ENCODE assay signal across 14 cellular contexts in genomic region chr14:90511795-90512331, GRCh38.
DNase-seq lines count a peak whose midpoint lies in the region; ATAC-seq, FAIRE-seq and TF ChIP-seq lines count a peak whose summit lies in the region.
"Had no signal": no experiment of that assay in that cellular context is flagged by ENCODE, and none has a peak within 500 bp of the region (broad histone marks: within the 10 kb centered on the region; RNA-seq: fewer than 3 reads in every experiment).

No MANE protein-coding gene starts in this region.

- H3K9me3 ChIP-seq in BLaER1 treated with 17β-estradiol and CSF1 and Interleukin-3, amounts not matched to agents 10 nM and 100 nM (replicated peaks in 1 of 11) = 0 out of 22 replicates have a peak, but pooled peaks cover 0 to 2% (median 0%) of the 10 kb centered on the region in 11 experiments
- H3K9me3 ChIP-seq in mammary epithelial cell (replicated peaks; ENCODE audit: insufficient read depth, low read length) (no peaks in the 10 kb centered on the region), pancreas (no peaks in the 10 kb centered on the region), T-helper 17 cell (ENCODE audit: control insufficient read depth, low read length, poor library complexity, severe bottlenecking) (no peaks in the 10 kb centered on the region), SJCRH30 (replicated peaks) (no peaks in the 10 kb centered on the region)
- H3K9me3 ChIP-seq: ovary, testis had no signal

- 41% methylated on average over 9 of the region's 9 CpGs for WGBS in mammary epithelial cell (ENCODE audit: low coverage, missing lambda C conversion rate)
- WGBS in pancreas, 2 donors = 61 to 62% methylated on average over 9 of the region's 9 CpGs

- peaks cover 34% of the 10 kb centered on the region for H3K27me3 Mint-ChIP-seq in T-helper 17 cell

- intact Hi-C loops in mammary epithelial cell (cut with micrococcal nuclease) = no loop called here
- intact Hi-C loops in pancreas (cut with DNase I) = loop anchor here in 1 of 3 donors (10.0 kb wide), 1 partner anchor 107 kb away; no protein-coding TSS in a partner anchor

- in situ Hi-C loops in mammary epithelial cell (cut with MboI; ENCODE audit: low sequenced_read_pairs in 2 of 2) = no loop called here

- no peak for FAIRE-seq in pancreas (lab: Jason Lieb, UNC)

- H3K4me1 Mint-ChIP-seq in T-helper 17 cell = peaks cover 4% of the 10 kb centered on the region

- no peak overlapping the region for H3K4me3 Mint-ChIP-seq in T-helper 17 cell

- peak overlapping the region in 5 of 11 experiments; percentile 2 to 64 (median 55); a peak in 9 of 22 replicates for H3K9ac ChIP-seq in BLaER1 treated with 17β-estradiol and CSF1 and Interleukin-3, amounts not matched to agents 10 nM and 100 nM
- H3K9ac ChIP-seq in mammary epithelial cell (ENCODE audit: insufficient read depth, low read length) = no peak overlapping the region

- no peaks in the 10 kb centered on the region for H3K36me3 ChIP-seq in BLaER1 treated with 17β-estradiol and CSF1 and Interleukin-3, amounts not matched to agents 10 nM and 100 nM
- H3K36me3 ChIP-seq in mammary epithelial cell (ENCODE audit: insufficient read depth, low read length) (no peaks in the 10 kb centered on the region), pancreas (no peaks in the 10 kb centered on the region), SJCRH30 (no peaks in the 10 kb centered on the region)
- H3K36me3 ChIP-seq: ovary had no signal

- TF ChIP-seq CTCF in mammary epithelial cell (conservative IDR thresholded peaks at IDR 0.05 in 1 of 2, IDR thresholded peaks at IDR 0.05 in 1 of 2; ENCODE audit: extremely low read depth in 1 of 2, insufficient read depth in 1 of 2, low read depth in 1 of 2, low read length in 2 of 2) (no peak), pancreas (IDR thresholded peaks at IDR 0.05) (no peak)

- dilution Hi-C loops in mammary epithelial cell (cut with HindIII; ENCODE audit: low sequenced_read_pairs) = no loop called here

- H3K36me3 Mint-ChIP-seq in T-helper 17 cell (ENCODE audit: low read depth) = no peaks in the 10 kb centered on the region

- no TSS peak for BruUV-seq in mammary epithelial cell (replicated peaks; lab: Mats Ljungman, UMichigan)

- peaks cover 12 to 76% (median 61%) of the 10 kb centered on the region in 10 experiments for H3K4me1 ChIP-seq in BLaER1 treated with 17β-estradiol and CSF1 and Interleukin-3, amounts not matched to agents 10 nM and 100 nM
- H3K4me1 ChIP-seq in mammary epithelial cell (ENCODE audit: insufficient read depth, low read length) (peaks cover 27% of the 10 kb centered on the region), pancreas (peaks cover 5 to 16% (median 14%) of the 10 kb centered on the region in 3 donors), SJCRH30 (peaks cover 21% of the 10 kb centered on the region)
- H3K4me1 ChIP-seq: foreskin keratinocyte had no signal

- ATAC-seq in pancreas (no peak), T-helper 17 cell (no peak)
- ATAC-seq: foreskin keratinocyte had no signal

- peak overlapping the region; percentile 20 for H2AFZ ChIP-seq in mammary epithelial cell (ENCODE audit: low read depth, low read length)

- peak overlapping the region; percentile 13 to 87 (median 69); a peak in 19 of 22 replicates for H3K4me2 ChIP-seq in BLaER1 treated with 17β-estradiol and CSF1 and Interleukin-3, amounts not matched to agents 10 nM and 100 nM
- no peak overlapping the region for H3K4me2 ChIP-seq in mammary epithelial cell (ENCODE audit: insufficient read depth, low read depth, low read length)

- no peaks in the 10 kb centered on the region for H4K20me1 ChIP-seq in BLaER1 treated with 17β-estradiol and CSF1 and Interleukin-3, amounts not matched to agents 10 nM and 100 nM
- H4K20me1 ChIP-seq in mammary epithelial cell (ENCODE audit: insufficient read depth, low read length) = no peaks in the 10 kb centered on the region

- peaks cover 0 to 6% (median 0%) of the 10 kb centered on the region in 11 experiments; a peak in 1 of 22 replicates for H3K27me3 ChIP-seq in BLaER1 treated with 17β-estradiol and CSF1 and Interleukin-3, amounts not matched to agents 10 nM and 100 nM
- H3K27me3 ChIP-seq in mammary epithelial cell (ENCODE audit: insufficient read depth, low read length) = no peaks in the 10 kb centered on the region
- H3K27me3 ChIP-seq in pancreas = no peaks in the 10 kb centered on the region
- no peaks in the 10 kb centered on the region for H3K27me3 ChIP-seq in SJCRH30
- H3K27me3 ChIP-seq: ovary, testis had no signal

- no peak overlapping the region for H3K27ac Mint-ChIP-seq in T-helper 17 cell

- H3K79me2 ChIP-seq in mammary epithelial cell (ENCODE audit: insufficient read depth, low read length) = no peaks in the 10 kb centered on the region

- peak; percentile 29 for DNase-seq in NCI-H146 treated with DMSO at 0.1 percent for 48 hours (lab: John Stamatoyannopoulos, UW; ENCODE audit: unreplicated experiment)
- no peak for DNase-seq in mammary epithelial cell
- DNase-seq in pancreas = no peak
- DNase-seq in T-helper 17 cell = no peak
- no peak for DNase-seq in DMS153 (lab: John Stamatoyannopoulos, UW)
- no peak for DNase-seq in SJCRH30
- no peak for DNase-seq in D341Med (ENCODE audit: low spot score)
- DNase-seq: AML-193; effector CD4-positive, alpha-beta T cell; foreskin keratinocyte; ovary; stimulated activated CD4-positive, alpha-beta T cell treated with anti-CD3 and anti-CD28 coated beads, Interleukin-15, amount 100 ng/mL, for 24 hours; testis had no signal

- CTCF ChIA-PET in mammary epithelial cell (lab: Charles Lee; ENCODE audit: low non-redundant PET) = no interaction called here

- H3K27ac ChIP-seq in BLaER1 treated with 17β-estradiol and CSF1 and Interleukin-3, amounts not matched to agents 10 nM and 100 nM = peak overlapping the region in 6 of 11 experiments; percentile 2 to 68 (median 46); a peak in 9 of 22 replicates
- no peak overlapping the region for H3K27ac ChIP-seq in mammary epithelial cell (ENCODE audit: insufficient read depth, low read depth, low read length)
- peak overlapping the region; percentile 84 to 91 (median 89) for H3K27ac ChIP-seq in pancreas
- no peak overlapping the region for H3K27ac ChIP-seq in SJCRH30
- H3K27ac ChIP-seq: foreskin keratinocyte, ovary, testis had no signal

- H3K4me3 ChIP-seq in BLaER1 treated with 17β-estradiol and CSF1 and Interleukin-3, amounts not matched to agents 10 nM and 100 nM = no peak overlapping the region
- no peak overlapping the region for H3K4me3 ChIP-seq in mammary epithelial cell (replicated peaks in 1 of 3; ENCODE audit: insufficient read depth in 1 of 3, low read depth in 2 of 3, low read length in 3 of 3)
- no peak overlapping the region for H3K4me3 ChIP-seq in pancreas
- no peak overlapping the region for H3K4me3 ChIP-seq in SJCRH30
- H3K4me3 ChIP-seq: ovary, testis had no signal

Comparison
In these comparisons a context has a peak if more than half of its experiments do, and no peak if none do; other contexts are left out.
1. H3K27ac ChIP-seq: peak in BLaER1 treated with 17β-estradiol and CSF1 and Interleukin-3, amounts not matched to agents 10 nM and 100 nM (6 of 11) and pancreas (4 of 4); none in mammary epithelial cell (single experiment) and SJCRH30 (single experiment).